In the genomic region with DNA sequence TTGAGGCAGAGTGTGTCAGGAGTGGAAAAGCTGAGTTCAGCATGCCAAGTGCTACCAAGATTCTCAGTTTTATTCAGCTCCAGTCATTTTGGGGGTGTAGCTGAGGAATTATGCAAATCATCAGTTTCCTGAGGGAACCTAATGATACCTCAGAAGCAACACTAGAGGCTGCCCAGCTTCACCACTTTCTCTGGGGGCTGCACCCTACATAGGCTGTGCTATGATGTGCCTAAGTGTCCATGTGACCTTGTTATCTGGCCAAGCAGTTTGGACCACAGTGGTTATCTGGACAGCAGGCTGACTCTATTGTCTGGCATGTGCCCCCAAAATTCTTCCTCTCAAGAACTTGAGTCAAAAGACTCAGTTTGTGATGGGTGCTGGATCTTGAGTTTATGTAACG, we compare ENCODE assay signal across 15 cellular contexts.
A peak's percentile ranks its signal among the peaks of the same experiment; 100 is the strongest.
DNase-seq lines count a peak whose midpoint lies in the region; ATAC-seq and TF ChIP-seq lines count a peak whose summit lies in the region.
"Had no signal": no experiment of that assay in that cellular context is flagged by ENCODE, and none has a peak within 500 bp of the region (broad histone marks: within the 10 kb centered on the region; RNA-seq: fewer than 3 reads in every experiment).

No MANE protein-coding gene starts in this region.

- no peak overlapping the region for H3K27ac ChIP-seq in GM23338 (ENCODE audit: low read depth)
- no peak overlapping the region for H3K27ac ChIP-seq in osteoblast (ENCODE audit: low read depth, low read length)

- no peaks in the 10 kb centered on the region for H3K4me1 ChIP-seq in GM23338 (ENCODE audit: insufficient read depth)
- no peaks in the 10 kb centered on the region for H3K4me1 ChIP-seq in osteoblast (ENCODE audit: insufficient read depth, low read length)

- H3K4me1 Mint-ChIP-seq in GM23338: no peaks in the 10 kb centered on the region

- no peaks in the 10 kb centered on the region for H3K9me2 ChIP-seq in GM23338 (ENCODE audit: insufficient read depth)

- no peaks in the 10 kb centered on the region; the same call in 2 of the 3 replicates for H3K36me3 Mint-ChIP-seq in GM23338 (ENCODE audit: low read depth)
- H3K36me3 Mint-ChIP-seq: type B pancreatic cell had no signal

- no peak for TF ChIP-seq CTCF in GM12865 (IDR thresholded peaks at IDR 0.05; ENCODE audit: insufficient read depth, low read depth, low read length, missing control alignments)
- no peak for TF ChIP-seq CTCF in GM23338 (conservative IDR thresholded peaks at IDR 0.05; ENCODE audit: low read depth in 2 of 2)
- no peak for TF ChIP-seq CTCF in osteoblast (IDR thresholded peaks at IDR 0.05; ENCODE audit: extremely low read depth, low read depth, low read length)
- no peak for TF ChIP-seq CTCF in omental fat pad (IDR thresholded peaks at IDR 0.05)

- no peaks in the 10 kb centered on the region for H3K9me3 ChIP-seq in osteoblast (ENCODE audit: low read depth, low read length)

- no peaks in the 10 kb centered on the region for H3K27me3 ChIP-seq in GM23338 (ENCODE audit: insufficient read depth)
- no peaks in the 10 kb centered on the region for H3K27me3 ChIP-seq in osteoblast (ENCODE audit: insufficient read depth, low read length)

- H3K79me2 ChIP-seq in GM23338 (replicated peaks; ENCODE audit: insufficient read depth) (no peaks in the 10 kb centered on the region), osteoblast (ENCODE audit: insufficient read depth, low read length) (no peaks in the 10 kb centered on the region)

- H3K4me2 ChIP-seq in GM23338 (no peak overlapping the region), osteoblast (ENCODE audit: insufficient read depth, low read length) (no peak overlapping the region)
- H3K4me2 ChIP-seq: smooth muscle cell had no signal

- no peaks in the 10 kb centered on the region for H4K20me1 ChIP-seq in GM23338 (replicated peaks; ENCODE audit: insufficient read depth)
- H4K20me1 ChIP-seq in osteoblast (ENCODE audit: insufficient read depth, low read length): no peaks in the 10 kb centered on the region

- peaks cover 2% of the 10 kb centered on the region; the same call in 2 of the 3 replicates for H3K9me3 Mint-ChIP-seq in GM23338
- H3K9me3 Mint-ChIP-seq: T-helper 1 cell treated with Interleukin-12 subunit alpha and Interleukin-12 subunit beta and Interleukin-4 antibody, amounts not matched to agents 30 μg/mL and 1 μg/mL, for 36 hours; type B pancreatic cell had no signal

- DNase-seq in GM12865 (ENCODE audit: low read depth): peak; percentile 46
- no peak for DNase-seq in GM23338 (ENCODE audit: low spot score)
- no peak for DNase-seq in osteoblast (ENCODE audit: insufficient read length, low spot score, missing footprints)
- DNase-seq in NCI-H69 (lab: John Stamatoyannopoulos, UW): no peak
- no peak for DNase-seq in omental fat pad (ENCODE audit: low spot score)
- DNase-seq: activated CD4-positive, alpha-beta T cell treated with anti-CD3 and anti-CD28 coated beads, Interleukin-2, amount 50 U/mL, for 1 hour; hypothalamus; NCI-H446 had no signal

- H2AFZ ChIP-seq in GM23338 (peak overlapping the region; percentile 70; the same call in 1 of the 2 replicates), osteoblast (ENCODE audit: low read length) (no peak overlapping the region)

- H3K27me3 Mint-ChIP-seq in GM23338 (ENCODE audit: insufficient read depth, low read depth, poor library complexity): no peaks in the 10 kb centered on the region
- H3K27me3 Mint-ChIP-seq: type B pancreatic cell had no signal

- H3F3A ChIP-seq in GM23338 (replicated peaks; ENCODE audit: low read depth): no peaks in the 10 kb centered on the region

- H3K36me3 ChIP-seq in GM23338 (ENCODE audit: insufficient read depth) (no peaks in the 10 kb centered on the region), osteoblast (ENCODE audit: insufficient read depth, low read length) (no peaks in the 10 kb centered on the region)

- H3K27ac Mint-ChIP-seq in GM23338: no peak overlapping the region
- H3K27ac Mint-ChIP-seq: T-helper 1 cell treated with Interleukin-12 subunit alpha and Interleukin-12 subunit beta and Interleukin-4 antibody, amounts not matched to agents 30 μg/mL and 1 μg/mL, for 36 hours; type B pancreatic cell had no signal

- ATAC-seq in GM19324 (IDR thresholded peaks at IDR 0.05; ENCODE audit: low FRiP score, unreplicated experiment) (peak; percentile 62), GM23338 (no peak), HG03175 (IDR thresholded peaks at IDR 0.05; ENCODE audit: unreplicated experiment) (peak; percentile 62), HG02852 (IDR thresholded peaks at IDR 0.05; ENCODE audit: unreplicated experiment) (no peak), omental fat pad (ENCODE audit: low FRiP score) (no peak)

- H3K4me3 Mint-ChIP-seq in GM23338: no peak overlapping the region
- H3K4me3 Mint-ChIP-seq: T-helper 1 cell treated with Interleukin-12 subunit alpha and Interleukin-12 subunit beta and Interleukin-4 antibody, amounts not matched to agents 30 μg/mL and 1 μg/mL, for 36 hours; type B pancreatic cell had no signal

- H3K4me3 ChIP-seq in GM12865 (ENCODE audit: low read depth, low read length): no peak overlapping the region
- H3K4me3 ChIP-seq in GM23338: no peak overlapping the region
- H3K4me3 ChIP-seq in osteoblast (ENCODE audit: insufficient read depth, low read length): no peak overlapping the region
- H3K4me3 ChIP-seq: lung, smooth muscle cell had no signal

TF ChIP-seq in GM23338, 12 proteins besides CTCF, POLR2A, EP300 and RAD21:
- TF ChIP-seq, protein P1, sequence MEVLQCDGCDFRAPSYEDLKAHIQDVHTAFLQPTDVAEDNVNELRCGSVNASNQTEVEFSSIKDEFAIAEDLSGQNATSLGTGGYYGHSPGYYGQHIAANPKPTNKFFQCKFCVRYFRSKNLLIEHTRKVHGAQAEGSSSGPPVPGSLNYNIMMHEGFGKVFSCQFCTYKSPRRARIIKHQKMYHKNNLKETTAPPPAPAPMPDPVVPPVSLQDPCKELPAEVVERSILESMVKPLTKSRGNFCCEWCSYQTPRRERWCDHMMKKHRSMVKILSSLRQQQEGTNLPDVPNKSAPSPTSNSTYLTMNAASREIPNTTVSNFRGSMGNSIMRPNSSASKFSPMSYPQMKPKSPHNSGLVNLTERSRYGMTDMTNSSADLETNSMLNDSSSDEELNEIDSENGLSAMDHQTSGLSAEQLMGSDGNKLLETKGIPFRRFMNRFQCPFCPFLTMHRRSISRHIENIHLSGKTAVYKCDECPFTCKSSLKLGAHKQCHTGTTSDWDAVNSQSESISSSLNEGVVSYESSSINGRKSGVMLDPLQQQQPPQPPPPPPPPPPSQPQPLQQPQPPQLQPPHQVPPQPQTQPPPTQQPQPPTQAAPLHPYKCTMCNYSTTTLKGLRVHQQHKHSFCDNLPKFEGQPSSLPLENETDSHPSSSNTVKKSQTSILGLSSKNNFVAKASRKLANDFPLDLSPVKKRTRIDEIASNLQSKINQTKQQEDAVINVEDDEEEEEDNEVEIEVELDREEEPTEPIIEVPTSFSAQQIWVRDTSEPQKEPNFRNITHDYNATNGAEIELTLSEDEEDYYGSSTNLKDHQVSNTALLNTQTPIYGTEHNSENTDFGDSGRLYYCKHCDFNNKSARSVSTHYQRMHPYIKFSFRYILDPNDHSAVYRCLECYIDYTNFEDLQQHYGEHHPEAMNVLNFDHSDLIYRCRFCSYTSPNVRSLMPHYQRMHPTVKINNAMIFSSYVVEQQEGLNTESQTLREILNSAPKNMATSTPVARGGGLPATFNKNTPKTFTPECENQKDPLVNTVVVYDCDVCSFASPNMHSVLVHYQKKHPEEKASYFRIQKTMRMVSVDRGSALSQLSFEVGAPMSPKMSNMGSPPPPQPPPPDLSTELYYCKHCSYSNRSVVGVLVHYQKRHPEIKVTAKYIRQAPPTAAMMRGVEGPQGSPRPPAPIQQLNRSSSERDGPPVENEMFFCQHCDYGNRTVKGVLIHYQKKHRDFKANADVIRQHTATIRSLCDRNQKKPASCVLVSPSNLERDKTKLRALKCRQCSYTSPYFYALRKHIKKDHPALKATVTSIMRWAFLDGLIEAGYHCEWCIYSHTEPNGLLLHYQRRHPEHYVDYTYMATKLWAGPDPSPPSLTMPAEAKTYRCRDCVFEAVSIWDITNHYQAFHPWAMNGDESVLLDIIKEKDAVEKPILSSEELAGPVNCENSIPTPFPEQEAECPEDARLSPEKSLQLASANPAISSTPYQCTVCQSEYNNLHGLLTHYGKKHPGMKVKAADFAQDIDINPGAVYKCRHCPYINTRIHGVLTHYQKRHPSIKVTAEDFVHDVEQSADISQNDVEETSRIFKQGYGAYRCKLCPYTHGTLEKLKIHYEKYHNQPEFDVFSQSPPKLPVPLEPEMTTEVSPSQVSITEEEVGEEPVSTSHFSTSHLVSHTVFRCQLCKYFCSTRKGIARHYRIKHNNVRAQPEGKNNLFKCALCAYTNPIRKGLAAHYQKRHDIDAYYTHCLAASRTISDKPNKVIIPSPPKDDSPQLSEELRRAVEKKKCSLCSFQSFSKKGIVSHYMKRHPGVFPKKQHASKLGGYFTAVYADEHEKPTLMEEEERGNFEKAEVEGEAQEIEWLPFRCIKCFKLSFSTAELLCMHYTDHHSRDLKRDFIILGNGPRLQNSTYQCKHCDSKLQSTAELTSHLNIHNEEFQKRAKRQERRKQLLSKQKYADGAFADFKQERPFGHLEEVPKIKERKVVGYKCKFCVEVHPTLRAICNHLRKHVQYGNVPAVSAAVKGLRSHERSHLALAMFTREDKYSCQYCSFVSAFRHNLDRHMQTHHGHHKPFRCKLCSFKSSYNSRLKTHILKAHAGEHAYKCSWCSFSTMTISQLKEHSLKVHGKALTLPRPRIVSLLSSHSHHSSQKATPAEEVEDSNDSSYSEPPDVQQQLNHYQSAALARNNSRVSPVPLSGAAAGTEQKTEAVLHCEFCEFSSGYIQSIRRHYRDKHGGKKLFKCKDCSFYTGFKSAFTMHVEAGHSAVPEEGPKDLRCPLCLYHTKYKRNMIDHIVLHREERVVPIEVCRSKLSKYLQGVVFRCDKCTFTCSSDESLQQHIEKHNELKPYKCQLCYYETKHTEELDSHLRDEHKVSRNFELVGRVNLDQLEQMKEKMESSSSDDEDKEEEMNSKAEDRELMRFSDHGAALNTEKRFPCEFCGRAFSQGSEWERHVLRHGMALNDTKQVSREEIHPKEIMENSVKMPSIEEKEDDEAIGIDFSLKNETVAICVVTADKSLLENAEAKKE (CRISPR knock-in tag; IDR thresholded peaks at IDR 0.05): no peak
- no peak for TF ChIP-seq EZH2phosphoT487 (IDR thresholded peaks at IDR 0.05; ENCODE audit: unreplicated experiment)
- no peak for TF ChIP-seq ZNF114 (CRISPR knock-in tag; IDR thresholded peaks at IDR 0.05)

Comparison
In these comparisons a context has a peak if more than half of its experiments do, and no peak if none do; other contexts are left out.
1. ATAC-seq: peak in GM19324 (single experiment) and HG03175 (single experiment); none in GM23338 (single experiment), HG02852 (single experiment) and omental fat pad (single experiment).